Comparison of ENCODE assay signal across 1 cellular context in the genomic region with DNA sequence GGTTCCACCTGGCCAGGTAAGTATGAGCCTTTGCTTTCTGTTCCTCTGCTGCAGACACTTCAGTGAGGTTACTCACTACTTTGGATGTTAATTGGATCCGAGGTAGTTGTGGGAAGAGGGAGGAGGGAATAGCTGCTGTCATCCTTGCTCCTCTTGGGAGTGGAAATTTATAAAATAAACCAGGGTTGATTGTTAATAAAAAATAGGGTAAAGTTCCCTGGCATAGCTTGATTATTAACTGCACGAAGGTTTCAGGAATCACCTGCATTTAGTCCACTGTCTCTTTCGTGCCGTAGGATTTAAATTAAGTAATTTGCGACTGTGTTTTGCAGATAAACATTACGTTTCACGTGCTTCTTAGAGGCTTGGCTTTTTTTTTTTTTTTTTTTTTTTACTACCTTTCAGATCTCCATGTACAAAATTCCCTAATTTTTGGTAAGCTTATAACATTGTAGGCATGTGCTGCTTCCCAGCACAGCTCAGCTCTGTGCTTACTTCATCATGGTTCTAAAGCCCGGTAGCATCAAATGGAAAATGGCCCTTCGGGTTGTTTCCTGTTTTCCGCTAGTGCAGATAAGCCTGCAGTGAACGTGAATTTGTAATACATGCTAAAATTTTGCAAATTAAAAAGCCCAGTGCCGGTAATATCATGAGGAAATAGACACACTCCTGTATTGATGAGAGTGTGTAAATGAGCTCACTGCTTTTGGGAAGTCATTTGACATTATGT.
TF ChIP-seq lines count a peak whose summit lies in the region.

No MANE protein-coding gene starts in this region.

TF ChIP-seq in A549, 52 proteins besides CTCF, POLR2A, EP300 and RAD21 (continued from another document):
- TF ChIP-seq REST (IDR thresholded peaks at IDR 0.05) = no peak
- TF ChIP-seq CHD2 (IDR thresholded peaks at IDR 0.05; ENCODE audit: low read length, partially characterized antibody) = no peak
- TF ChIP-seq HDAC2 (IDR thresholded peaks at IDR 0.05) = no peak
